In the genomic region with DNA sequence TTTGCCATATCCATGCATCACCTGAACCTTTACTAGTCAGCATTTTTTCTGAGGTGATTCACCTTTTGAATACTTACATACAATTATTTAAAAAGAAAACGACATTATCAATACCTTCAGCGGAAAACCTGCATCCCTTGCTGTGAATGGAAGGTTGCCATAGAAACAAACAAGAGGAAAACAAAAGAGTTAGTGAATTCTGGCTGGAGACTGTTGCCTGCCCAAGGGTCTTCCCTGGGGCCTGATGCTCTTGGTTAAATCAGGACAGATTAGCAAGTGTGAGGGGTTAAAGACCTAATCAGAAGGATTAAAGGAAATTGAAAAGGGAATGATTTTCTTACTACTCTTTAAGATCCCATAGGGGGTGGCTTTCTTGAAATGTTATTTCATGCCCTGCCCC, we compare ENCODE assay signal across 23 cellular contexts.
DNase-seq lines count a peak whose midpoint lies in the region; ATAC-seq and TF ChIP-seq lines count a peak whose summit lies in the region.
"Had no signal": no experiment of that assay in that cellular context is flagged by ENCODE, and none has a peak within 500 bp of the region (broad histone marks: within the 10 kb centered on the region; RNA-seq: fewer than 3 reads in every experiment).

No MANE protein-coding gene starts in this region.

- H3K4me1 ChIP-seq in ectodermal cell (ENCODE audit: control insufficient read depth, insufficient read depth, low read length) = peaks cover 35% of the 10 kb centered on the region
- no peaks in the 10 kb centered on the region for H3K4me1 ChIP-seq in body of pancreas
- H3K4me1 ChIP-seq: BLaER1, Caco-2, SJSA1 had no signal

- no peak for TF ChIP-seq CTCF in body of pancreas (IDR thresholded peaks at IDR 0.05)

- H3K27ac ChIP-seq in ectodermal cell (ENCODE audit: insufficient read depth, low read depth, low read length, poor library complexity, severe bottlenecking) (peak overlapping the region; percentile 82), body of pancreas (no peak overlapping the region)
- H3K27ac ChIP-seq: BLaER1, SJSA1 had no signal

- H3K36me3 ChIP-seq in H7 (replicated peaks; ENCODE audit: control insufficient read depth, insufficient read depth, low read length) (no peaks in the 10 kb centered on the region), ectodermal cell (ENCODE audit: control insufficient read depth, insufficient read depth, low read length) (no peaks in the 10 kb centered on the region), body of pancreas (replicated peaks in 1 of 2; ENCODE audit: insufficient read depth in 1 of 2, low read depth in 2 of 2) (no peaks in the 10 kb centered on the region)
- H3K36me3 ChIP-seq: BLaER1, MG63, SJSA1 had no signal

- H3K27me3 ChIP-seq in H7 (ENCODE audit: control insufficient read depth, insufficient read depth, low read length) (no peaks in the 10 kb centered on the region; the same call in 1 of the 2 replicates), ectodermal cell (ENCODE audit: control insufficient read depth, insufficient read depth, low read length, poor library complexity, severe bottlenecking) (no peaks in the 10 kb centered on the region), body of pancreas (peaks cover 0 to 5% of the 10 kb centered on the region in 2 donors)
- H3K27me3 ChIP-seq: BLaER1, MG63, SJSA1 had no signal

- ATAC-seq in body of pancreas = no peak
- ATAC-seq: GM12878, HCT116, Right ventricle myocardium inferior had no signal

- WGBS in ectodermal cell, 2 experiments = 2 to 5% methylated on average over 2 of the region's 2 CpGs
- 46 to 56% methylated on average over 2 of the region's 2 CpGs for WGBS in body of pancreas, 2 donors

- H3K9me3 ChIP-seq in ectodermal cell (ENCODE audit: control insufficient read depth, low read length) (no peaks in the 10 kb centered on the region), body of pancreas (no peaks in the 10 kb centered on the region)
- H3K9me3 ChIP-seq: BLaER1, Caco-2, MG63, SJSA1 had no signal

- TF ChIP-seq POLR2A in body of pancreas (IDR thresholded peaks at IDR 0.05) = no peak

- peak; percentile 78 for DNase-seq in ELF-1 (ENCODE audit: low read depth, low spot score)
- peak; percentile 57 for DNase-seq in H7
- DNase-seq in iPS-NIHi7 (ENCODE audit: extremely low spot score) = peak; percentile 65
- no peak for DNase-seq in body of pancreas
- no peak for DNase-seq in activated T-cell treated with anti-CD3 and anti-CD28 coated beads for 4 hours
- no peak for DNase-seq in NCI-H526 (lab: John Stamatoyannopoulos, UW)
- no peak for DNase-seq in NCI-H2196 (lab: John Stamatoyannopoulos, UW; ENCODE audit: unreplicated experiment)
- DNase-seq: ACHN; Caco-2; CD4-positive, alpha-beta memory T cell; DMS 273 treated with DMSO at 0.1 percent for 48 hours; DMS79 treated with DMSO at 0.1 percent for 48 hours; MG63; NCI-H1417 treated with DMSO at 0.1 percent for 48 hours; NCI-H2029; NCI-H2171 treated with DMSO at 0.1 percent for 48 hours; NCI-H774 had no signal

- intact Hi-C loops in body of pancreas (cut with DNase I) = no loop called here

- no peak overlapping the region for H3K4me3 ChIP-seq in H7 (ENCODE audit: insufficient read depth, low read depth, low read length)
- no peak overlapping the region for H3K4me3 ChIP-seq in ectodermal cell (ENCODE audit: insufficient read depth, low read depth, low read length)
- no peak overlapping the region for H3K4me3 ChIP-seq in body of pancreas
- H3K4me3 ChIP-seq: BLaER1, GM12878, MG63, SJSA1 had no signal

Comparison
In these comparisons a context has a peak if more than half of its experiments do, and no peak if none do; other contexts are left out.
1. DNase-seq: peak in ELF-1 (single experiment), H7 (single experiment) and iPS-NIHi7 (single experiment); none in body of pancreas (0 of 4), activated T-cell treated with anti-CD3 and anti-CD28 coated beads for 4 hours (single experiment), NCI-H526 (0 of 2) and NCI-H2196 (single experiment).